Comparison of ENCODE assay signal across 25 cellular contexts in the genomic region with DNA sequence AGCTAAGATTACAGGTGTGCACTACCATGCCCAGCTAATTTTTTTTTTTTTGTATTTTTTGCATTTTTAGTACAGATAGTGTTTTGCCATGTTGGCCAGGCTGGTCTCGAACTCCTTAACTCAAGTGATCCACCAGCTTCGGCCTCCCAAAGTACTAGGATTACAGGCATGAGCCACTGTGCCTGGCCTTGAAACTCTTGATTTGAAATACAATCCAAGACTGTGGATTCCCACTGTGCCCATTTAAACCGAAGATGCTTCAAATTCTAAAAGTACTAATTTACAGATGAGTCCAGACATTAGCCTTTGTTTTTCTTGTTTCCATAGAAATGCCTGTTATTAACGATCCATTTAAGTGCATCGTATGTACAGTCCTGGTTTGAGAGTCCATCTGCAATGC.
A peak's percentile ranks its signal among the peaks of the same experiment; 100 is the strongest.
DNase-seq lines count a peak whose midpoint lies in the region; ATAC-seq lines count a peak whose summit lies in the region.
"Had no signal": no experiment of that assay in that cellular context is flagged by ENCODE, and none has a peak within 500 bp of the region (broad histone marks: within the 10 kb centered on the region; RNA-seq: fewer than 3 reads in every experiment).

No MANE protein-coding gene starts in this region.

- H2AK5ac ChIP-seq in mesendoderm (ENCODE audit: low read length) = no peak overlapping the region

- no peak overlapping the region for H3K4me2 ChIP-seq in mesendoderm (ENCODE audit: low read length)
- H3K4me2 ChIP-seq: BLaER1 treated with 17β-estradiol and CSF1 and Interleukin-3, amounts not matched to agents 10 nM and 100 nM; PC-9 had no signal

- H3K4ac ChIP-seq in mesendoderm (ENCODE audit: low read depth, low read length) = no peak overlapping the region

- no peak overlapping the region for H4K8ac ChIP-seq in mesendoderm (ENCODE audit: low read depth, low read length)

- H3K79me2 ChIP-seq in mesendoderm (ENCODE audit: control insufficient read depth, insufficient read depth, low read length) = no peaks in the 10 kb centered on the region

- H2BK120ac ChIP-seq in mesendoderm (ENCODE audit: low read depth, low read length) = no peak overlapping the region

- H2BK15ac ChIP-seq in mesendoderm (replicated peaks; ENCODE audit: low read depth) = no peak overlapping the region

- no peak overlapping the region for H4K5ac ChIP-seq in mesendoderm (ENCODE audit: low read length)

- peak; percentile 22 for DNase-seq in NCI-H146 (lab: John Stamatoyannopoulos, UW)
- no peak for DNase-seq in NCI-H146 treated with DMSO at 0.1 percent for 48 hours (lab: John Stamatoyannopoulos, UW; ENCODE audit: unreplicated experiment)
- peak; percentile 63 for DNase-seq in NCI-H2227 (lab: John Stamatoyannopoulos, UW; ENCODE audit: unreplicated experiment)
- DNase-seq in mesendoderm = peak; percentile 41
- DNase-seq in iPS-NIHi7 (ENCODE audit: extremely low spot score) = no peak
- DNase-seq: 8988T; Calu3; CD4-positive, alpha-beta memory T cell; DMS153; H7; HFFc6; KG1; NCI-H1092; NCI-H1694; NCI-H2081; NCI-H226; NCI-H510A treated with DMSO at 0.1 percent for 48 hours; PC-9; SHP77 treated with DMSO at 0.1 percent for 48 hours had no signal

- no peak overlapping the region for H3K23ac ChIP-seq in mesendoderm (ENCODE audit: low read length)

- H2BK5ac ChIP-seq in mesendoderm (ENCODE audit: low read length) = no peak overlapping the region

- no peak overlapping the region for H3K18ac ChIP-seq in mesendoderm (ENCODE audit: low read length)

- H3K79me1 ChIP-seq in mesendoderm (ENCODE audit: low read length) = no peaks in the 10 kb centered on the region

- peaks cover 17% of the 10 kb centered on the region for H3K4me1 ChIP-seq in endocrine pancreas (ENCODE audit: control insufficient read depth, insufficient read depth, low read length)
- H3K4me1 ChIP-seq in mesendoderm (ENCODE audit: control insufficient read depth, low read depth, low read length) = peaks cover 5% of the 10 kb centered on the region
- H3K4me1 ChIP-seq: BLaER1 treated with 17β-estradiol and CSF1 and Interleukin-3, amounts not matched to agents 10 nM and 100 nM had no signal

- H3K36me3 ChIP-seq in endocrine pancreas (ENCODE audit: control insufficient read depth, insufficient read depth, low read length) (peaks cover 2% of the 10 kb centered on the region), mesendoderm (ENCODE audit: control insufficient read depth, insufficient read depth, low read length) (no peaks in the 10 kb centered on the region)
- H3K36me3 ChIP-seq: BLaER1 treated with 17β-estradiol and CSF1 and Interleukin-3, amounts not matched to agents 10 nM and 100 nM had no signal

- peaks cover 2% of the 10 kb centered on the region for H3K9me3 ChIP-seq in endocrine pancreas (ENCODE audit: control insufficient read depth, low read length)

- H3K9ac ChIP-seq in endocrine pancreas (ENCODE audit: control insufficient read depth, insufficient read depth, low read length) (no peak overlapping the region), mesendoderm (ENCODE audit: low read length) (no peak overlapping the region)
- H3K9ac ChIP-seq: BLaER1 treated with 17β-estradiol and CSF1 and Interleukin-3, amounts not matched to agents 10 nM and 100 nM had no signal

- no CpG with 5 or more reads among the region's 5 CpGs for WGBS in mesendoderm (ENCODE audit: extremely low coverage, insufficient coverage, low lambda C conversion rate)

- H3K27me3 ChIP-seq in endocrine pancreas (ENCODE audit: control insufficient read depth, insufficient read depth, low read length) (no peaks in the 10 kb centered on the region), mesendoderm (ENCODE audit: insufficient read depth, low read length, poor library complexity) (no peaks in the 10 kb centered on the region)
- H3K27me3 ChIP-seq: BLaER1 treated with 17β-estradiol and CSF1 and Interleukin-3, amounts not matched to agents 10 nM and 100 nM had no signal

- H3K56ac ChIP-seq in mesendoderm (ENCODE audit: low read length) = no peak overlapping the region

- H3K4me3 ChIP-seq in endocrine pancreas (ENCODE audit: control insufficient read depth, insufficient read depth, low read length) (peak overlapping the region; percentile 26), mesendoderm (ENCODE audit: low read length) (no peak overlapping the region)
- H3K4me3 ChIP-seq: BLaER1 treated with 17β-estradiol and CSF1 and Interleukin-3, amounts not matched to agents 10 nM and 100 nM; PC-9 had no signal

- ATAC-seq in GM19455 (IDR thresholded peaks at IDR 0.05; ENCODE audit: unreplicated experiment) = no peak
- ATAC-seq in GM21390 (IDR thresholded peaks at IDR 0.05; ENCODE audit: unreplicated experiment) = no peak
- ATAC-seq: SK-N-SH treated with all-trans-retinoic acid at 6 μM for 48 hours had no signal

- no peak overlapping the region for H3K27ac ChIP-seq in mesendoderm (ENCODE audit: low read depth, low read length)
- H3K27ac ChIP-seq: BLaER1 treated with 17β-estradiol and CSF1 and Interleukin-3, amounts not matched to agents 10 nM and 100 nM; PC-9; RWPE1 had no signal

Comparison
In these comparisons a context has a peak if more than half of its experiments do, and no peak if none do; other contexts are left out.
1. DNase-seq: peak in NCI-H146 (single experiment), NCI-H2227 (single experiment) and mesendoderm (single experiment); none in NCI-H146 treated with DMSO at 0.1 percent for 48 hours (single experiment) and iPS-NIHi7 (single experiment).